8 cellular contexts compared by ENCODE assay signal in genomic region chr16:56667581-56668571, GRCh38.
DNase-seq lines count a peak whose midpoint lies in the region; ATAC-seq, FAIRE-seq and TF ChIP-seq lines count a peak whose summit lies in the region.

MT1G (minus strand) TSS chr16:56668065; CDS start chr16:56667993, 72 bp downstream.

- no peak for TF ChIP-seq CTCF in MM.1S (IDR thresholded peaks at IDR 0.05; ENCODE audit: low read length)

- no peaks in the 10 kb centered on the region for H4K20me1 ChIP-seq in MM.1S (ENCODE audit: insufficient read depth, low read length)

- no peak within 1 kb of the TSS for H3K27ac ChIP-seq in MM.1S (ENCODE audit: low read length)

- H3K4me3 ChIP-seq in MM.1S (ENCODE audit: low read length), result no peak within 1 kb of the TSS

- DNase-seq in MM.1S (no peak), hepatic stellate cell (ENCODE audit: low spot score) (peak; percentile 35), NCI-H524 treated with DMSO at 0.1 percent for 48 hours (lab: John Stamatoyannopoulos, UW) (no peak), RCC 7860 (ENCODE audit: low spot score) (no peak)
- DNase-seq in activated T-cell treated with anti-CD3 and anti-CD28 coated beads, Interleukin-2, amount 50 U/mL, for 48 hours, result peak; percentile 60 to 69
- peak; percentile 30 for DNase-seq in stimulated activated CD4-positive, alpha-beta T cell treated with anti-CD3 and anti-CD28 coated beads, Interleukin-4, amount 100 ng/mL, for 24 hours

- no peak within 1 kb of the TSS for H3K9ac ChIP-seq in MM.1S (ENCODE audit: low read length)

- H2AFZ ChIP-seq in MM.1S (ENCODE audit: low read length), result no peak within 1 kb of the TSS

- H3K9me3 ChIP-seq in MM.1S (replicated peaks; ENCODE audit: insufficient read depth, low read length), result no peaks in the 10 kb centered on the region

- H3K27me3 ChIP-seq in MM.1S (replicated peaks; ENCODE audit: insufficient read depth, low read length), result peaks cover 97% of the 10 kb centered on the region

- H3K4me2 ChIP-seq in MM.1S (ENCODE audit: low read depth, low read length), result 0 out of 2 replicates have a peak within 1 kb of the TSS, but pooled peaks have one; percentile 12

- H3K9me2 ChIP-seq in MM.1S (replicated peaks; ENCODE audit: insufficient read depth, low read length), result no peaks in the 10 kb centered on the region

- no peaks in the 10 kb centered on the region for H3F3A ChIP-seq in MM.1S (ENCODE audit: insufficient read depth, low read length)

- no peaks in the 10 kb centered on the region for H3K79me2 ChIP-seq in MM.1S (ENCODE audit: low read length)

- no peaks in the 10 kb centered on the region for H3K4me1 ChIP-seq in MM.1S (ENCODE audit: low read length)

- H3K36me3 ChIP-seq in MM.1S (replicated peaks; ENCODE audit: insufficient read depth, low read length), result no peaks in the 10 kb centered on the region

- FAIRE-seq in RCC 7860 (lab: Jason Lieb, UNC), result no peak

- no peak for ATAC-seq in GM21360 (IDR thresholded peaks at IDR 0.05; ENCODE audit: unreplicated experiment)
- no peak for ATAC-seq in GM19397 (IDR thresholded peaks at IDR 0.05; ENCODE audit: unreplicated experiment)

Comparison
In these comparisons a context has a peak if more than half of its experiments do, and no peak if none do; other contexts are left out.
1. DNase-seq: peak in activated T-cell treated with anti-CD3 and anti-CD28 coated beads, Interleukin-2, amount 50 U/mL, for 48 hours (2 of 2), hepatic stellate cell (single experiment) and stimulated activated CD4-positive, alpha-beta T cell treated with anti-CD3 and anti-CD28 coated beads, Interleukin-4, amount 100 ng/mL, for 24 hours (single experiment); none in MM.1S (single experiment), NCI-H524 treated with DMSO at 0.1 percent for 48 hours (single experiment) and RCC 7860 (single experiment).